17 cellular contexts compared by ENCODE assay signal in genomic region chr19:38713865-38714264, GRCh38. TPM values are rescaled to one million over a fixed set of nuclear protein-coding genes. Genes with fewer than 3 reads are reported as not detected.
DNase-seq lines count a peak whose midpoint lies in the region; ATAC-seq and TF ChIP-seq lines count a peak whose summit lies in the region.
"Had no signal": no experiment of that assay in that cellular context is flagged by ENCODE, and none has a peak within 500 bp of the region (broad histone marks: within the 10 kb centered on the region; RNA-seq: fewer than 3 reads in every experiment).

No MANE protein-coding gene starts in this region.

- WGBS in upper lobe of left lung, 2 donors, result 87 to 90% methylated on average over 13 to 14 of the region's 14 CpGs

- no peaks in the 10 kb centered on the region for H3K9me3 Mint-ChIP-seq in endothelial cell (ENCODE audit: unreplicated experiment)
- H3K9me3 Mint-ChIP-seq in osteocyte (ENCODE audit: unreplicated experiment), result no peaks in the 10 kb centered on the region

- H3K4me3 Mint-ChIP-seq in endothelial cell (ENCODE audit: unreplicated experiment) (peak overlapping the region; percentile 69), osteocyte (ENCODE audit: unreplicated experiment) (no peak overlapping the region)

- peak overlapping the region; percentile 73 for H3K27ac ChIP-seq in cardiac muscle cell
- H3K27ac ChIP-seq in upper lobe of left lung, result peak overlapping the region in 3 of 4 donors; percentile 36 to 46 (median 43)
- H3K27ac ChIP-seq: brain microvascular endothelial cell, PC-9 had no signal

- peaks cover 48% of the 10 kb centered on the region for H3K36me3 ChIP-seq in cardiac muscle cell
- peaks cover 32 to 100% (median 97%) of the 10 kb centered on the region in 4 donors for H3K36me3 ChIP-seq in upper lobe of left lung

- no peak for DNase-seq in cardiac muscle cell (ENCODE audit: low read depth in 1 of 2, low spot score in 1 of 2)
- no peak for DNase-seq in left ventricle myocardium superior
- no peak for DNase-seq in endothelial cell (ENCODE audit: low spot score)
- no peak for DNase-seq in osteocyte (ENCODE audit: extremely low spot score, unreplicated experiment)
- DNase-seq in upper lobe of left lung, result no peak
- no peak for DNase-seq in NCI-H2171 (lab: John Stamatoyannopoulos, UW)
- DNase-seq: activated CD4-positive, alpha-beta T cell treated with anti-CD3 and anti-CD28 coated beads for 48 hours; brain microvascular endothelial cell; NCI-H1105; PC-9; T-helper 1 cell had no signal

- H3K27me3 Mint-ChIP-seq in endothelial cell (ENCODE audit: unreplicated experiment) (peaks cover 32% of the 10 kb centered on the region), osteocyte (ENCODE audit: unreplicated experiment) (no peaks in the 10 kb centered on the region)

- H3K27ac Mint-ChIP-seq in endothelial cell (ENCODE audit: unreplicated experiment), result no peak overlapping the region
- peak overlapping the region; percentile 34 for H3K27ac Mint-ChIP-seq in osteocyte (ENCODE audit: unreplicated experiment)

- H3K27me3 ChIP-seq in cardiac muscle cell, result no peaks in the 10 kb centered on the region
- no peaks in the 10 kb centered on the region for H3K27me3 ChIP-seq in upper lobe of left lung
- H3K27me3 ChIP-seq: brain microvascular endothelial cell had no signal

- no peaks in the 10 kb centered on the region for H3K4me1 ChIP-seq in cardiac muscle cell (ENCODE audit: low read depth)
- H3K4me1 ChIP-seq in upper lobe of left lung, result peaks cover 33 to 49% (median 41%) of the 10 kb centered on the region in 4 donors

- intact Hi-C loops in left ventricle myocardium superior (cut with micrococcal nuclease), result no loop called here

- TF ChIP-seq EP300 in upper lobe of left lung (IDR thresholded peaks at IDR 0.05), result no peak

- no peak for TF ChIP-seq POLR2A in upper lobe of left lung (IDR thresholded peaks at IDR 0.05)

- peaks cover 40% of the 10 kb centered on the region for H3K36me3 Mint-ChIP-seq in endothelial cell (ENCODE audit: low read depth, unreplicated experiment)
- H3K36me3 Mint-ChIP-seq in osteocyte (ENCODE audit: unreplicated experiment), result peaks cover 31% of the 10 kb centered on the region

- H3K4me1 Mint-ChIP-seq in endothelial cell (ENCODE audit: unreplicated experiment) (peaks cover 3% of the 10 kb centered on the region), osteocyte (ENCODE audit: unreplicated experiment) (peaks cover 23% of the 10 kb centered on the region)

- no peak for TF ChIP-seq CTCF in cardiac muscle cell (IDR thresholded peaks at IDR 0.05; ENCODE audit: low read depth, low read length)
- no peak for TF ChIP-seq CTCF in endothelial cell (IDR thresholded peaks at IDR 0.05; ENCODE audit: unreplicated experiment)
- TF ChIP-seq CTCF in osteocyte (IDR thresholded peaks at IDR 0.05), result no peak
- no peak for TF ChIP-seq CTCF in upper lobe of left lung (IDR thresholded peaks at IDR 0.05)

- H3K9me3 ChIP-seq in cardiac muscle cell (ENCODE audit: low read depth) (no peaks in the 10 kb centered on the region), upper lobe of left lung (no peaks in the 10 kb centered on the region)

- H3K4me3 ChIP-seq in cardiac muscle cell (no peak overlapping the region), upper lobe of left lung (no peak overlapping the region)
- H3K4me3 ChIP-seq: PC-9 had no signal

- ATAC-seq in left ventricle myocardium superior (no peak), upper lobe of left lung (ENCODE audit: low FRiP score in 2 of 2) (no peak), HG03196 (IDR thresholded peaks at IDR 0.05; ENCODE audit: unreplicated experiment) (no peak), GM19035 (IDR thresholded peaks at IDR 0.05; ENCODE audit: unreplicated experiment) (no peak)

RNA-seq across cellular contexts. Expression of gene CAPN12, which starts 30.4 kb away (rescaled TPM):
- total RNA-seq in cardiac muscle cell (1.6 and 10.9 TPM in 2 replicates), left ventricle myocardium superior (not detected), endothelial cell (ENCODE audit: unreplicated experiment) (2.9 TPM), osteocyte (not detected in 2 replicates), upper lobe of left lung (10 to 100 TPM in 3 of 6 donors, 1 to 10 TPM in 3; 5.2 to 93.2 (median 11.1) TPM)
- polyA plus RNA-seq in cardiac muscle cell, result 1.3 and 3.4 TPM in 2 replicates

RNA-seq across cellular contexts. Expression of gene LGALS7, which starts 59.5 kb away (rescaled TPM):
- not detected in 2 replicates for total RNA-seq in cardiac muscle cell
- polyA plus RNA-seq in cardiac muscle cell, result not detected in 2 replicates
- total RNA-seq in left ventricle myocardium superior, result not detected
- total RNA-seq in endothelial cell (ENCODE audit: unreplicated experiment), result 3.6 TPM
- not detected in 2 replicates for total RNA-seq in osteocyte
- not detected for total RNA-seq in upper lobe of left lung
- total RNA-seq: epithelial cell of proximal tubule, mesenteric fat pad, NCI-H460, renal cortical epithelial cell had no signal
